In the genomic region with DNA sequence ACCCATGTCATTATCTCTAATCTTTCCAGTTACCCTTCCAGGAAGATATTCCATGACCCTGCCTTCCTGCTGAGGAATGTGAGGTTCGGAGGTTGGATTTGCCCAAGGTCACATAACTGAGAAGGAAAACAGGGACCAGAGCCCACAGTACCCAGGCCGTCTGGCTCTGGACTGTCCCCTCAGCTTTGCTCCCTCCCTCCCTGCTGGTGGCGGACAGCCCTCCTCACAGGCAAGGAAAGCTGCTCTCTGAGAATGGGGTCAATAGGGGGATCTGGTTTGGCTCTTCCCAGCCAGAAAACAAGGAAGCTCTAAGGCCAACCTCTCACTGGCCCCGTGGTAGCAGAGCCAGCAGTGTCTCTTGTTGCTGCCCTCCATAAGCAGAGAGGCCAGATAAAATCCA, we compare ENCODE assay signal across 22 cellular contexts.
DNase-seq lines count a peak whose midpoint lies in the region; ATAC-seq, FAIRE-seq and TF ChIP-seq lines count a peak whose summit lies in the region.
"Had no signal": no experiment of that assay in that cellular context is flagged by ENCODE, and none has a peak within 500 bp of the region (broad histone marks: within the 10 kb centered on the region; RNA-seq: fewer than 3 reads in every experiment).

No MANE protein-coding gene starts in this region.

- no peaks in the 10 kb centered on the region for H3K9me3 ChIP-seq in spleen
- H3K9me3 ChIP-seq: BE2C, Caco-2, SJSA1 had no signal

- 53 to 83% (median 72%) methylated on average over 4 of the region's 4 CpGs for WGBS in spleen, 5 donors

- no peak overlapping the region for H3K4me3 ChIP-seq in spleen
- H3K4me3 ChIP-seq: SJSA1 had no signal

- H3K4me1 Mint-ChIP-seq in osteocyte (ENCODE audit: unreplicated experiment) = no peaks in the 10 kb centered on the region
- H3K4me1 Mint-ChIP-seq: activated naive CD8-positive, alpha-beta T cell treated with anti-CD3 and anti-CD28 coated beads for 36 hours had no signal

- no peaks in the 10 kb centered on the region for H3K36me3 ChIP-seq in spleen
- H3K36me3 ChIP-seq: BE2C, brain microvascular endothelial cell, SJSA1 had no signal

- H3K27ac ChIP-seq in spleen = peak overlapping the region in 4 of 8 donors; percentile 16 to 43 (median 26)
- H3K27ac ChIP-seq: brain microvascular endothelial cell, SJSA1 had no signal

- no peak overlapping the region for H3K27ac Mint-ChIP-seq in osteocyte (ENCODE audit: unreplicated experiment)
- H3K27ac Mint-ChIP-seq: activated naive CD8-positive, alpha-beta T cell treated with anti-CD3 and anti-CD28 coated beads for 36 hours; dendritic cell treated with granulocyte-macrophage colony-stimulating factor and Interleukin-4, amounts not matched to agents 40 ng/mL and 50 ng/mL, for 4 days had no signal

- intact Hi-C loops in spleen (cut with DNase I; ENCODE audit: low total_unique reads) = loop anchor here (5.0 to 10.0 kb wide), 2 partner anchors 190 to 468 kb away; partner anchors contain the start of gene TIMP3

- H3K27me3 ChIP-seq in spleen (replicated peaks in 1 of 7) = no peaks in the 10 kb centered on the region
- H3K27me3 ChIP-seq: BE2C, brain microvascular endothelial cell, SJSA1 had no signal

- DNase-seq in ELF-1 (ENCODE audit: low read depth, low spot score) = peak; percentile 66
- DNase-seq in ecto neural progenitor cell (ENCODE audit: low spot score) = peak; percentile 58
- DNase-seq in islet precursor cell = peak; percentile 67
- peak; percentile 62 for DNase-seq in osteocyte (ENCODE audit: extremely low spot score, unreplicated experiment)
- no peak for DNase-seq in activated naive CD4-positive, alpha-beta T cell treated with Interleukin-2 at 50 U/mL for 16 hours
- DNase-seq in spleen = no peak
- no peak for DNase-seq in D721Med (ENCODE audit: insufficient read length, low spot score)
- DNase-seq: activated CD4-positive, CD25-positive, alpha-beta regulatory T cell treated with anti-CD3 and anti-CD28 coated beads, Interleukin-2, amount 50 U/mL, for 72 hours; activated naive CD8-positive, alpha-beta T cell treated with anti-CD3 and anti-CD28 coated beads for 36 hours; BE2C; brain microvascular endothelial cell; Caco-2; foreskin melanocyte; Kasumi-1; NCI-H1105; NCI-H748 treated with DMSO at 0.1 percent for 48 hours; OCI-M1; stimulated activated naive CD8-positive, alpha-beta T cell treated with anti-CD3 and anti-CD28 coated beads, Interleukin-15, Interleukin-2, amounts not matched to agents 100 U/mL and 50 U/mL, for 24 hours had no signal

- H3K4me1 ChIP-seq in spleen = peaks cover 0 to 17% (median 6%) of the 10 kb centered on the region in 6 donors
- H3K4me1 ChIP-seq: Caco-2 had no signal

- no peaks in the 10 kb centered on the region for H3K9me3 Mint-ChIP-seq in osteocyte (ENCODE audit: unreplicated experiment)
- H3K9me3 Mint-ChIP-seq: activated naive CD8-positive, alpha-beta T cell treated with anti-CD3 and anti-CD28 coated beads for 36 hours; dendritic cell treated with granulocyte-macrophage colony-stimulating factor and Interleukin-4, amounts not matched to agents 40 ng/mL and 50 ng/mL, for 4 days had no signal

- no peak for TF ChIP-seq POLR2A in spleen (IDR thresholded peaks at IDR 0.05)

- ATAC-seq in GM19395 (IDR thresholded peaks at IDR 0.05; ENCODE audit: unreplicated experiment) = no peak
- ATAC-seq: stimulated activated naive CD8-positive, alpha-beta T cell treated with anti-CD3 and anti-CD28 coated beads, Interleukin-15, Interleukin-2, amounts not matched to agents 100 U/mL and 50 U/mL, for 24 hours had no signal

- no peak for FAIRE-seq in D721Med (lab: Jason Lieb, UNC)
- FAIRE-seq: HTR-8/SVneo had no signal

- H3K4me3 Mint-ChIP-seq in osteocyte (ENCODE audit: unreplicated experiment) = no peak overlapping the region
- H3K4me3 Mint-ChIP-seq: activated naive CD8-positive, alpha-beta T cell treated with anti-CD3 and anti-CD28 coated beads for 36 hours; dendritic cell treated with granulocyte-macrophage colony-stimulating factor and Interleukin-4, amounts not matched to agents 40 ng/mL and 50 ng/mL, for 4 days had no signal

- no peaks in the 10 kb centered on the region for H3K36me3 Mint-ChIP-seq in osteocyte (ENCODE audit: unreplicated experiment)
- H3K36me3 Mint-ChIP-seq: activated naive CD8-positive, alpha-beta T cell treated with anti-CD3 and anti-CD28 coated beads for 36 hours had no signal

- TF ChIP-seq CTCF in osteocyte (IDR thresholded peaks at IDR 0.05) = no peak
- no peak for TF ChIP-seq CTCF in spleen (IDR thresholded peaks at IDR 0.05 in 8 of 11, conservative IDR thresholded peaks at IDR 0.05 in 3 of 11)
- TF ChIP-seq CTCF in D721Med (IDR thresholded peaks at IDR 0.05; ENCODE audit: insufficient read depth, missing control alignments) = no peak

- H3K27me3 Mint-ChIP-seq in osteocyte (ENCODE audit: unreplicated experiment) = peaks cover 3% of the 10 kb centered on the region

Comparison
In these comparisons a context has a peak if more than half of its experiments do, and no peak if none do; other contexts are left out.
1. DNase-seq: peak in ELF-1 (single experiment), ecto neural progenitor cell (single experiment), islet precursor cell (single experiment) and osteocyte (single experiment); none in activated naive CD4-positive, alpha-beta T cell treated with Interleukin-2 at 50 U/mL for 16 hours (single experiment), spleen (single experiment) and D721Med (single experiment).